Comparison of ENCODE assay signal across 12 cellular contexts in the genomic region with DNA sequence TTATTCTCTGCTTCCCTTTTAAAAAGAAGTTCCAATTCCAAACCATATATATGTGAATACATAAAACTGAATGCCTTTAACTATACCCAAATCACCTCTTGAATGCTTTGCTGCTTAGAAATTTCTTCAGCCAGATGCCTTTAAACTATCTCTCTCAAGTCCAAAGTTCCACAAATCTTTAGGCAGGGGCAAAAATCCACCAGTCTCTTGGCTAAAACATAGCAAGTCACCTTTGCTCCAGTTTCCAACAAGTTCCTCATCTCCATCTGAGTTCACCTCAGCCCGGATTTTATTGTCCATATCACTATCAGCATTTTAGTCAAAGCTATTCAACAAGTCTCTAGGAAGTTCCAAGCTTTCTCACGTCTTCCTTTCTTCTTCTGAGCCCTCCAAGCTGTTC. TPM values are rescaled to one million over a fixed set of nuclear protein-coding genes. Genes with fewer than 3 reads are reported as not detected.
"Had no signal": no experiment of that assay in that cellular context is flagged by ENCODE, and none has a peak within 500 bp of the region (broad histone marks: within the 10 kb centered on the region; RNA-seq: fewer than 3 reads in every experiment).

No MANE protein-coding gene starts in this region.

- H3K4me1 ChIP-seq: HAP-1 had no signal

- H3K27ac ChIP-seq: GM23248 had no signal

- FAIRE-seq: HTR-8/SVneo, K562 had no signal

- H2AFZ ChIP-seq: GM23248 had no signal

- H3K36me3 ChIP-seq: HAP-1 had no signal

- H3K9me3 ChIP-seq: HAP-1 had no signal

- DNase-seq: GM23248, GOT3, H7, HFFc6, IMR-90, KG1 had no signal

- ATAC-seq: HCT116, K562 had no signal

- H3K9ac ChIP-seq: GM23248 had no signal

- H3K4me3 ChIP-seq: GM23248, HAP-1, K562 had no signal

RNA-seq across cellular contexts. Expression of gene SULT1B1, which starts 49.8 kb away (rescaled TPM):
- total RNA-seq: H7, HT-29 had no signal
- polyA plus RNA-seq: K562 had no signal

RNA-seq across cellular contexts. Expression of gene UGT2A1, which starts 57.5 kb away (rescaled TPM):
- total RNA-seq: GM23248, H4, HFFc6, HT-29, IMR-90, K562 had no signal
- polyA plus RNA-seq: GM23248, IMR-90 had no signal
